Comparison of ENCODE assay signal across 14 cellular contexts in genomic region chr7:157375410-157375809, GRCh38. TPM values are rescaled to one million over a fixed set of nuclear protein-coding genes. Genes with fewer than 3 reads are reported as not detected.
DNase-seq lines count a peak whose midpoint lies in the region; ATAC-seq and TF ChIP-seq lines count a peak whose summit lies in the region.
"Had no signal": no experiment of that assay in that cellular context is flagged by ENCODE, and none has a peak within 500 bp of the region (broad histone marks: within the 10 kb centered on the region; RNA-seq: fewer than 3 reads in every experiment).

No MANE protein-coding gene starts in this region.

- H3K4me3 Mint-ChIP-seq in activated naive CD4-positive, alpha-beta T cell treated with anti-CD3 and anti-CD28 coated beads, Interleukin-2, amount 10 ng/mL, durations not matched to agents 7 days and 5 days, result no peak overlapping the region
- no peak overlapping the region for H3K4me3 Mint-ChIP-seq in activated CD8-positive, alpha-beta T cell treated with anti-CD3 and anti-CD28 coated beads, Interleukin-2, amount 10 ng/mL, durations not matched to agents 7 days and 5 days
- peak overlapping the region in 1 of 2 donors; percentile 67 for H3K4me3 Mint-ChIP-seq in stimulated activated naive CD8-positive, alpha-beta T cell treated with anti-CD3 and anti-CD28 coated beads, Interleukin-15, amount 100 ng/mL, for 72 hours

- peaks cover 63% of the 10 kb centered on the region for H4K20me1 ChIP-seq in PC-3 (ENCODE audit: low read length)

- H3K9me3 Mint-ChIP-seq in activated naive CD4-positive, alpha-beta T cell treated with anti-CD3 and anti-CD28 coated beads, Interleukin-2, amount 10 ng/mL, durations not matched to agents 7 days and 5 days, result no peaks in the 10 kb centered on the region
- H3K9me3 Mint-ChIP-seq in activated CD8-positive, alpha-beta T cell treated with anti-CD3 and anti-CD28 coated beads, Interleukin-2, amount 10 ng/mL, durations not matched to agents 7 days and 5 days (ENCODE audit: insufficient read depth), result no peaks in the 10 kb centered on the region
- H3K9me3 Mint-ChIP-seq in stimulated activated naive CD8-positive, alpha-beta T cell treated with anti-CD3 and anti-CD28 coated beads, Interleukin-15, amount 100 ng/mL, for 72 hours, result peaks cover 0 to 4% of the 10 kb centered on the region in 2 donors

- H3K36me3 ChIP-seq in right atrium auricular region (peaks cover 40% of the 10 kb centered on the region), PC-3 (ENCODE audit: low read depth, low read length) (peaks cover 62% of the 10 kb centered on the region)

- DNase-seq in activated naive CD4-positive, alpha-beta T cell treated with anti-CD3 and anti-CD28 coated beads, Interleukin-2, amount 10 ng/mL, durations not matched to agents 7 days and 5 days, result no peak
- DNase-seq in activated naive CD4-positive, alpha-beta T cell (lab: John Stamatoyannopoulos, UW), result no peak
- DNase-seq in activated CD8-positive, alpha-beta T cell treated with anti-CD3 and anti-CD28 coated beads, Interleukin-2, amount 10 ng/mL, durations not matched to agents 7 days and 5 days, result no peak
- DNase-seq in right atrium auricular region (ENCODE audit: low spot score), result no peak
- no peak for DNase-seq in stimulated activated naive CD8-positive, alpha-beta T cell treated with anti-CD3 and anti-CD28 coated beads, Interleukin-15, amount 100 ng/mL, for 72 hours
- no peak for DNase-seq in occipital lobe (lab: John Stamatoyannopoulos, UW)
- DNase-seq in PC-3, result no peak
- no peak for DNase-seq in NCI-H226
- DNase-seq: anterior cingulate cortex; colonic mucosa; lower lobe of right lung; NCI-H1417 treated with DMSO at 0.1 percent for 48 hours; stimulated activated CD4-positive, alpha-beta T cell treated with anti-CD3 and anti-CD28 coated beads, Interleukin-15, amount 100 ng/mL, for 24 hours had no signal

- H3K36me3 Mint-ChIP-seq in activated naive CD4-positive, alpha-beta T cell treated with anti-CD3 and anti-CD28 coated beads, Interleukin-2, amount 10 ng/mL, durations not matched to agents 7 days and 5 days, result peaks cover 42% of the 10 kb centered on the region
- H3K36me3 Mint-ChIP-seq in activated CD8-positive, alpha-beta T cell treated with anti-CD3 and anti-CD28 coated beads, Interleukin-2, amount 10 ng/mL, durations not matched to agents 7 days and 5 days (ENCODE audit: low read depth), result peaks cover 69% of the 10 kb centered on the region

- H3K9ac ChIP-seq in PC-3 (ENCODE audit: low read length), result no peak overlapping the region

- H3K9me3 ChIP-seq in right atrium auricular region (no peaks in the 10 kb centered on the region), PC-3 (ENCODE audit: low read length) (no peaks in the 10 kb centered on the region)
- H3K9me3 ChIP-seq: colonic mucosa, lower lobe of right lung had no signal

- intact Hi-C loops in PC-3 (cut with micrococcal nuclease), result no loop called here

- no peaks in the 10 kb centered on the region for H3K9me2 ChIP-seq in PC-3 (replicated peaks; ENCODE audit: low read length)

- no peak overlapping the region for H3K4me3 ChIP-seq in right atrium auricular region
- no peak overlapping the region for H3K4me3 ChIP-seq in PC-3 (ENCODE audit: low read length)
- H3K4me3 ChIP-seq: colonic mucosa, lower lobe of right lung had no signal

- no peak for ATAC-seq in activated CD8-positive, alpha-beta T cell treated with anti-CD3 and anti-CD28 coated beads, Interleukin-2, amount 10 ng/mL, durations not matched to agents 7 days and 5 days
- no peak for ATAC-seq in stimulated activated naive CD8-positive, alpha-beta T cell treated with anti-CD3 and anti-CD28 coated beads, Interleukin-15, amount 100 ng/mL, for 72 hours
- ATAC-seq in PC-3, result no peak
- ATAC-seq: lower lobe of right lung had no signal

- H3K4me2 ChIP-seq in PC-3 (ENCODE audit: low read length), result no peak overlapping the region

- POLR2A ChIA-PET in activated CD8-positive, alpha-beta T cell treated with anti-CD3 and anti-CD28 coated beads, Interleukin-2, amount 10 ng/mL, durations not matched to agents 7 days and 5 days (lab: Charles Lee), result no interaction called here
- POLR2A ChIA-PET in PC-3 (lab: Charles Lee; ENCODE audit: unreplicated experiment), result no interaction called here

- CTCF ChIA-PET in activated naive CD4-positive, alpha-beta T cell treated with anti-CD3 and anti-CD28 coated beads, Interleukin-2, amount 10 ng/mL, durations not matched to agents 7 days and 5 days (lab: Charles Lee), result interaction anchor here (1.2 kb wide), 1 partner anchor 11 kb away, joined by 6 read pairs; no protein-coding TSS in a partner anchor
- CTCF ChIA-PET in activated CD8-positive, alpha-beta T cell treated with anti-CD3 and anti-CD28 coated beads, Interleukin-2, amount 10 ng/mL, durations not matched to agents 7 days and 5 days (lab: Charles Lee), result interaction anchor here (0.8 to 1.6 kb wide), 6 partner anchors 9 to 37 kb away, joined by 3 to 13 read pairs (median 4); no protein-coding TSS in a partner anchor
- CTCF ChIA-PET in PC-3 (lab: Charles Lee), result no interaction called here

- TF ChIP-seq CTCF in right atrium auricular region (IDR thresholded peaks at IDR 0.05), result no peak
- no peak for TF ChIP-seq CTCF in PC-3 (conservative IDR thresholded peaks at IDR 0.05; ENCODE audit: low read depth, low read length)

- peak overlapping the region; percentile 10 to 36 for H3K27ac ChIP-seq in right atrium auricular region
- no peak overlapping the region for H3K27ac ChIP-seq in PC-3 (ENCODE audit: low read length)
- H3K27ac ChIP-seq: colonic mucosa, epithelial cell of prostate, lower lobe of right lung had no signal

- no peaks in the 10 kb centered on the region for H3K27me3 Mint-ChIP-seq in activated naive CD4-positive, alpha-beta T cell treated with anti-CD3 and anti-CD28 coated beads, Interleukin-2, amount 10 ng/mL, durations not matched to agents 7 days and 5 days
- H3K27me3 Mint-ChIP-seq in activated CD8-positive, alpha-beta T cell treated with anti-CD3 and anti-CD28 coated beads, Interleukin-2, amount 10 ng/mL, durations not matched to agents 7 days and 5 days (ENCODE audit: low read depth), result no peaks in the 10 kb centered on the region
- H3K27me3 Mint-ChIP-seq in stimulated activated naive CD8-positive, alpha-beta T cell treated with anti-CD3 and anti-CD28 coated beads, Interleukin-15, amount 100 ng/mL, for 72 hours, result no peaks in the 10 kb centered on the region

- H3K27me3 ChIP-seq in right atrium auricular region (no peaks in the 10 kb centered on the region), PC-3 (ENCODE audit: low read length) (no peaks in the 10 kb centered on the region)
- H3K27me3 ChIP-seq: colonic mucosa had no signal

- H3F3A ChIP-seq in PC-3 (ENCODE audit: low read length, unreplicated experiment), result no peaks in the 10 kb centered on the region

- H3K4me1 Mint-ChIP-seq in activated naive CD4-positive, alpha-beta T cell treated with anti-CD3 and anti-CD28 coated beads, Interleukin-2, amount 10 ng/mL, durations not matched to agents 7 days and 5 days, result peaks cover 41% of the 10 kb centered on the region
- peaks cover 56% of the 10 kb centered on the region for H3K4me1 Mint-ChIP-seq in activated CD8-positive, alpha-beta T cell treated with anti-CD3 and anti-CD28 coated beads, Interleukin-2, amount 10 ng/mL, durations not matched to agents 7 days and 5 days (ENCODE audit: low read depth)
- peaks cover 68% of the 10 kb centered on the region for H3K4me1 Mint-ChIP-seq in stimulated activated naive CD8-positive, alpha-beta T cell treated with anti-CD3 and anti-CD28 coated beads, Interleukin-15, amount 100 ng/mL, for 72 hours

- H3K4me1 ChIP-seq in right atrium auricular region (peaks cover 0 to 56% of the 10 kb centered on the region in 2 donors), PC-3 (ENCODE audit: insufficient read depth, low read length) (no peaks in the 10 kb centered on the region)
- H3K4me1 ChIP-seq: colonic mucosa had no signal

- no TSS peak for BruUV-seq in PC-3 (replicated peaks; lab: Mats Ljungman, UMichigan)

- no peak overlapping the region for H2AFZ ChIP-seq in PC-3 (ENCODE audit: low read length)

- peaks cover 100% of the 10 kb centered on the region for H3K79me2 ChIP-seq in PC-3 (ENCODE audit: low read length)

- H3K27ac Mint-ChIP-seq in activated naive CD4-positive, alpha-beta T cell treated with anti-CD3 and anti-CD28 coated beads, Interleukin-2, amount 10 ng/mL, durations not matched to agents 7 days and 5 days, result peak overlapping the region; percentile 43
- peak overlapping the region; percentile 81 for H3K27ac Mint-ChIP-seq in activated CD8-positive, alpha-beta T cell treated with anti-CD3 and anti-CD28 coated beads, Interleukin-2, amount 10 ng/mL, durations not matched to agents 7 days and 5 days
- peak overlapping the region; percentile 91 to 99 for H3K27ac Mint-ChIP-seq in stimulated activated naive CD8-positive, alpha-beta T cell treated with anti-CD3 and anti-CD28 coated beads, Interleukin-15, amount 100 ng/mL, for 72 hours

RNA-seq across cellular contexts. Expression of gene DNAJB6, which starts 38.6 kb away (rescaled TPM):
- total RNA-seq in activated CD8-positive, alpha-beta T cell treated with anti-CD3 and anti-CD28 coated beads, Interleukin-2, amount 10 ng/mL, durations not matched to agents 7 days and 5 days, result 10 to 100 TPM; 69.3 to 74.9 TPM
- total RNA-seq in right atrium auricular region (100 to 1,000 TPM; 134 to 137 TPM), occipital lobe (179 TPM), PC-3 (2014; rRNA removed) (119 and 151 TPM in 2 replicates)

Comparison
In these comparisons a context has a peak if more than half of its experiments do, and no peak if none do; other contexts are left out.
1. H3K27ac Mint-ChIP-seq: peak in every context shown above with its lines; median percentile 95 in stimulated activated naive CD8-positive, alpha-beta T cell treated with anti-CD3 and anti-CD28 coated beads, Interleukin-15, amount 100 ng/mL, for 72 hours; 81 in activated CD8-positive, alpha-beta T cell treated with anti-CD3 and anti-CD28 coated beads, Interleukin-2, amount 10 ng/mL, durations not matched to agents 7 days and 5 days; 43 in activated naive CD4-positive, alpha-beta T cell treated with anti-CD3 and anti-CD28 coated beads, Interleukin-2, amount 10 ng/mL, durations not matched to agents 7 days and 5 days.